Comparison of ENCODE assay signal across 19 cellular contexts in the genomic region with DNA sequence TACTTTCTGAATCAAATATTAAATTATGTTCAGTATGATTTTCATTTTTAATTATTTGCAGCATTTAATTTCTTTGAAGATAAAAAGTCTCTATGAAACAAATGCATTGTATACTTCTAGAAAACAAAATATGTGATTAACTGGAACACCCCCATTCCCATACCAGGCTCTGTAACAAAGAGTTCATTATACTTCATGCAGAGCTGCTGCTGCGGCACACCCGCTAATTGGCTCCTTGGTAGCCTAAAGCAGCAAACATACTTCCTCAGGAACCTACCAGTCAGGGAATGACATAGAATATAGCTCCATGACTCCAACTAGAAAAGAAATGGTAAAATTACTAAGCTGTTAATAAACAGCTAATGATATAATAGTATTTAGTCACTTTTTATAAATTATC.
"Had no signal": no experiment of that assay in that cellular context is flagged by ENCODE, and none has a peak within 500 bp of the region (broad histone marks: within the 10 kb centered on the region; RNA-seq: fewer than 3 reads in every experiment).

No MANE protein-coding gene starts in this region.

- H3K27me3 Mint-ChIP-seq: activated CD4-positive, alpha-beta T cell treated with anti-CD3 and anti-CD28 coated beads, Interleukin-2, amount 10 ng/mL, durations not matched to agents 7 days and 5 days; activated naive CD8-positive, alpha-beta T cell treated with anti-CD3 and anti-CD28 coated beads, Interleukin-2, amount 10 ng/mL, durations not matched to agents 7 days and 5 days; central memory CD8-positive, alpha-beta T cell; natural killer cell treated with Interleukin-12 subunit alpha and Interleukin-12 subunit beta and Interleukin-15 and Interleukin-18, amount 100 ng/mL, for 72 hours; T-cell had no signal

- DNase-seq: activated CD4-positive, alpha-beta T cell treated with anti-CD3 and anti-CD28 coated beads, Interleukin-2, amount 10 ng/mL, durations not matched to agents 7 days and 5 days; activated CD8-positive, alpha-beta memory T cell treated with anti-CD3 and anti-CD28 coated beads for 24 hours; activated naive CD8-positive, alpha-beta T cell treated with anti-CD3 and anti-CD28 coated beads, Interleukin-2, amount 10 ng/mL, durations not matched to agents 7 days and 5 days; brain microvascular endothelial cell; effector CD4-positive, alpha-beta T cell; foreskin fibroblast; heart right ventricle; occipital lobe; stomach; T-cell; T-helper 9 cell; uterus had no signal

- H3K9me3 ChIP-seq: heart right ventricle, prostate gland, stomach, uterus had no signal

- H3K36me3 Mint-ChIP-seq: natural killer cell treated with Interleukin-12 subunit alpha and Interleukin-12 subunit beta and Interleukin-15 and Interleukin-18, amount 100 ng/mL, for 72 hours had no signal

- H3K9me3 Mint-ChIP-seq: activated CD4-positive, alpha-beta T cell treated with anti-CD3 and anti-CD28 coated beads, Interleukin-2, amount 10 ng/mL, durations not matched to agents 7 days and 5 days; activated naive CD8-positive, alpha-beta T cell treated with anti-CD3 and anti-CD28 coated beads, Interleukin-2, amount 10 ng/mL, durations not matched to agents 7 days and 5 days; activated T-helper 1 cell treated with anti-CD3 and anti-CD28 coated beads, Interleukin-12 subunit alpha, Interleukin-12 subunit beta, Interleukin-2, Interleukin-4 antibody, amounts not matched to agents 30 ng/mL and 10 ng/mL and 1 ng/mL, durations not matched to agents 14 hours and 24 hours and 36 hours; central memory CD8-positive, alpha-beta T cell; natural killer cell treated with Interleukin-12 subunit alpha and Interleukin-12 subunit beta and Interleukin-15 and Interleukin-18, amount 100 ng/mL, for 72 hours; T-cell had no signal

- H3K4me3 ChIP-seq: coronary artery, heart right ventricle, prostate gland, stomach, uterus had no signal

- H3K27ac Mint-ChIP-seq: activated CD4-positive, alpha-beta T cell treated with anti-CD3 and anti-CD28 coated beads, Interleukin-2, amount 10 ng/mL, durations not matched to agents 7 days and 5 days; activated naive CD8-positive, alpha-beta T cell treated with anti-CD3 and anti-CD28 coated beads, Interleukin-2, amount 10 ng/mL, durations not matched to agents 7 days and 5 days; activated T-helper 1 cell treated with anti-CD3 and anti-CD28 coated beads, Interleukin-12 subunit alpha, Interleukin-12 subunit beta, Interleukin-2, Interleukin-4 antibody, amounts not matched to agents 30 ng/mL and 10 ng/mL and 1 ng/mL, durations not matched to agents 14 hours and 24 hours and 36 hours; natural killer cell treated with Interleukin-12 subunit alpha and Interleukin-12 subunit beta and Interleukin-15 and Interleukin-18, amount 100 ng/mL, for 72 hours; T-cell had no signal

- H3K27ac ChIP-seq: brain microvascular endothelial cell, coronary artery, heart right ventricle, prostate gland, stomach, uterus had no signal

- H3K36me3 ChIP-seq: brain microvascular endothelial cell, prostate gland, uterus had no signal

- H3K4me3 Mint-ChIP-seq: activated CD4-positive, alpha-beta T cell treated with anti-CD3 and anti-CD28 coated beads, Interleukin-2, amount 10 ng/mL, durations not matched to agents 7 days and 5 days; activated naive CD8-positive, alpha-beta T cell treated with anti-CD3 and anti-CD28 coated beads, Interleukin-2, amount 10 ng/mL, durations not matched to agents 7 days and 5 days; activated T-helper 1 cell treated with anti-CD3 and anti-CD28 coated beads, Interleukin-12 subunit alpha, Interleukin-12 subunit beta, Interleukin-2, Interleukin-4 antibody, amounts not matched to agents 30 ng/mL and 10 ng/mL and 1 ng/mL, durations not matched to agents 14 hours and 24 hours and 36 hours; central memory CD8-positive, alpha-beta T cell; natural killer cell treated with Interleukin-12 subunit alpha and Interleukin-12 subunit beta and Interleukin-15 and Interleukin-18, amount 100 ng/mL, for 72 hours; T-cell had no signal

- H3K4me1 ChIP-seq: heart right ventricle, prostate gland, uterus had no signal

- H3K27me3 ChIP-seq: brain microvascular endothelial cell, heart right ventricle, stomach, uterus had no signal

- ATAC-seq: heart right ventricle; left lobe of liver; natural killer cell treated with Interleukin-12 subunit alpha and Interleukin-12 subunit beta and Interleukin-15 and Interleukin-18, amount 100 ng/mL, for 72 hours; sciatic nerve; T-cell had no signal
